In the genomic region with DNA sequence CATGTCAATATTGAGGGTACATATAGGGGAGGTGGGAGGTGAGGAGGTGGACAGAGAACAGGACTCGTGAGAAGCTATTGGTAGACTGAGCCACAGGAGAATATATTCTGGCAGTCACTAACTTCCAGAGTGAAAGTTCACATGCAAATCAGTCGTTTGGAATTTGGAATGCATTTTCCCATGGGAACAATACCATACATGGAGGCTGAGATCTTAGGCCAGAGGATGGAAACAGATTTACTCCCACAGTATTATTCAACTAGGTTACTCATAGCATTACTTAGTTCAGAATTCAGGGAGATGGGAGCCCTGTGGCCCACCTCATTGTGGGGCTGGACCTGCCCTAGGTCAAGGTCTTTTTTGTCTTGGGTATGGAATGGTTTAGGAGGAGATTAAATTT, we compare ENCODE assay signal across 2 cellular contexts.
TF ChIP-seq lines count a peak whose summit lies in the region.

No MANE protein-coding gene starts in this region.

TF ChIP-seq in SK-N-SH, 30 proteins besides CTCF, POLR2A, EP300 and RAD21 (continued from another document):
- TF ChIP-seq, protein P1, sequence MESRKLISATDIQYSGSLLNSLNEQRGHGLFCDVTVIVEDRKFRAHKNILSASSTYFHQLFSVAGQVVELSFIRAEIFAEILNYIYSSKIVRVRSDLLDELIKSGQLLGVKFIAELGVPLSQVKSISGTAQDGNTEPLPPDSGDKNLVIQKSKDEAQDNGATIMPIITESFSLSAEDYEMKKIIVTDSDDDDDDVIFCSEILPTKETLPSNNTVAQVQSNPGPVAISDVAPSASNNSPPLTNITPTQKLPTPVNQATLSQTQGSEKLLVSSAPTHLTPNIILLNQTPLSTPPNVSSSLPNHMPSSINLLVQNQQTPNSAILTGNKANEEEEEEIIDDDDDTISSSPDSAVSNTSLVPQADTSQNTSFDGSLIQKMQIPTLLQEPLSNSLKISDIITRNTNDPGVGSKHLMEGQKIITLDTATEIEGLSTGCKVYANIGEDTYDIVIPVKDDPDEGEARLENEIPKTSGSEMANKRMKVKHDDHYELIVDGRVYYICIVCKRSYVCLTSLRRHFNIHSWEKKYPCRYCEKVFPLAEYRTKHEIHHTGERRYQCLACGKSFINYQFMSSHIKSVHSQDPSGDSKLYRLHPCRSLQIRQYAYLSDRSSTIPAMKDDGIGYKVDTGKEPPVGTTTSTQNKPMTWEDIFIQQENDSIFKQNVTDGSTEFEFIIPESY (IDR thresholded peaks at IDR 0.05; ENCODE audit: borderline replicate concordance, low read depth) = no peak
- TF ChIP-seq RXRA (IDR thresholded peaks at IDR 0.05; ENCODE audit: borderline replicate concordance, low read depth) (no peak), TEAD4 (IDR thresholded peaks at IDR 0.05; ENCODE audit: borderline replicate concordance, insufficient read depth) (no peak), MXI1 (IDR thresholded peaks at IDR 0.05; ENCODE audit: low read depth, low read length) (no peak)

TF ChIP-seq in SK-N-SH treated with all-trans-retinoic acid at 6 μM for 48 hours, 23 proteins besides CTCF, POLR2A, EP300 and RAD21 (continued from another document):
- no peak for TF ChIP-seq ZNF70 (CRISPR knock-in tag; IDR thresholded peaks at IDR 0.05)
- TF ChIP-seq ESRRG (CRISPR knock-in tag; IDR thresholded peaks at IDR 0.05) = no peak
- no peak for TF ChIP-seq RARB (CRISPR knock-in tag; IDR thresholded peaks at IDR 0.05)
- no peak for TF ChIP-seq ZFP3 (CRISPR knock-in tag; IDR thresholded peaks at IDR 0.05)
- TF ChIP-seq, protein P2, sequence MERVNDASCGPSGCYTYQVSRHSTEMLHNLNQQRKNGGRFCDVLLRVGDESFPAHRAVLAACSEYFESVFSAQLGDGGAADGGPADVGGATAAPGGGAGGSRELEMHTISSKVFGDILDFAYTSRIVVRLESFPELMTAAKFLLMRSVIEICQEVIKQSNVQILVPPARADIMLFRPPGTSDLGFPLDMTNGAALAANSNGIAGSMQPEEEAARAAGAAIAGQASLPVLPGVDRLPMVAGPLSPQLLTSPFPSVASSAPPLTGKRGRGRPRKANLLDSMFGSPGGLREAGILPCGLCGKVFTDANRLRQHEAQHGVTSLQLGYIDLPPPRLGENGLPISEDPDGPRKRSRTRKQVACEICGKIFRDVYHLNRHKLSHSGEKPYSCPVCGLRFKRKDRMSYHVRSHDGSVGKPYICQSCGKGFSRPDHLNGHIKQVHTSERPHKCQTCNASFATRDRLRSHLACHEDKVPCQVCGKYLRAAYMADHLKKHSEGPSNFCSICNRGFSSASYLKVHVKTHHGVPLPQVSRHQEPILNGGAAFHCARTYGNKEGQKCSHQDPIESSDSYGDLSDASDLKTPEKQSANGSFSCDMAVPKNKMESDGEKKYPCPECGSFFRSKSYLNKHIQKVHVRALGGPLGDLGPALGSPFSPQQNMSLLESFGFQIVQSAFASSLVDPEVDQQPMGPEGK (CRISPR knock-in tag; IDR thresholded peaks at IDR 0.05; ENCODE audit: borderline replicate concordance) = no peak
- no peak for TF ChIP-seq ZNF565 (CRISPR knock-in tag; conservative IDR thresholded peaks at IDR 0.05; ENCODE audit: low read depth)
- TF ChIP-seq ZC3H10 (CRISPR knock-in tag; IDR thresholded peaks at IDR 0.05) = no peak
- TF ChIP-seq ARNTL (CRISPR knock-in tag; IDR thresholded peaks at IDR 0.05; ENCODE audit: borderline replicate concordance, low read depth) = no peak
- no peak for TF ChIP-seq OSR1 (CRISPR knock-in tag; IDR thresholded peaks at IDR 0.05)
- TF ChIP-seq POU6F1 (CRISPR knock-in tag; IDR thresholded peaks at IDR 0.05; ENCODE audit: borderline replicate concordance, low read depth) = no peak
